ENCODE assay signal across 8 cellular contexts in genomic region chrX:22024577-22024976, GRCh38.
"Had no signal": no experiment of that assay in that cellular context is flagged by ENCODE, and none has a peak within 500 bp of the region (broad histone marks: within the 10 kb centered on the region; RNA-seq: fewer than 3 reads in every experiment).

No MANE protein-coding gene starts in this region.

- H3K36me3 Mint-ChIP-seq: IgD-negative memory B cell had no signal

- ATAC-seq: HCT116 had no signal

- H2AFZ ChIP-seq: GM23248 had no signal

- H3K27ac ChIP-seq: GM23248, KMS-11 had no signal

- H3K36me3 ChIP-seq: HAP-1 had no signal

- H3K9me3 Mint-ChIP-seq: HFFc6, IgD-negative memory B cell had no signal

- H3K27ac Mint-ChIP-seq: HFFc6, IgD-negative memory B cell had no signal

- H3K4me3 Mint-ChIP-seq: HFFc6 had no signal

- H3K9me3 ChIP-seq: HAP-1 had no signal

- H3K4me1 ChIP-seq: HAP-1 had no signal

- H3K4me2 ChIP-seq: KMS-11 had no signal

- DNase-seq: GM23248, HFFc6, Karpas-422, KBM-7 had no signal

- H3K27me3 Mint-ChIP-seq: IgD-negative memory B cell had no signal

- H3K4me3 ChIP-seq: GM23248, HAP-1 had no signal
